ENCODE assay signal across 1 cellular context in the genomic region with DNA sequence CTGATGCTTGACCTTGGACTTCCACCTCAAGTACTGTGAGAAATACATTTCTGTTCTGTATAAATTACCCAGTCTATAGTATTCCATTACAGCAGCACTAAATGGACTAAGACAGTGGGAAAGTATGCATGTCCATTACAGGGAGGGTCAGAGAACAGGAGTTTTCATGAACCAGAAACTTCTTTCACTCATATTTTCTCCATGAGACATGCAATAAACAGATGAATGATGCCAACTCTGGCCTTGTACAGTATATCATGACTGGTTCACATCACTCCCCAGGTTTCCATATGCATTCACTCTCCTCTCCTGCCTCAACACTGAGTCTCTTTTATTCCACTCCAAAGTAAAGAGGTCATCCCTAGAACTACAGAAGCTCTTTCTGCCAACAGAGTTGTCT.
TF ChIP-seq lines count a peak whose summit lies in the region.

No MANE protein-coding gene starts in this region.

TF ChIP-seq in HEK293T, 16 proteins besides CTCF, POLR2A, EP300 and RAD21 (continued from another document):
- TF ChIP-seq L3MBTL2 (conservative IDR thresholded peaks at IDR 0.05) (no peak), HDGF (IDR thresholded peaks at IDR 0.05; ENCODE audit: borderline replicate concordance) (no peak), ARNT (IDR thresholded peaks at IDR 0.05) (no peak), SP1 (IDR thresholded peaks at IDR 0.05) (no peak), FOXM1 (IDR thresholded peaks at IDR 0.05; ENCODE audit: borderline replicate concordance) (no peak), SUZ12 (IDR thresholded peaks at IDR 0.05) (no peak), TARDBP (IDR thresholded peaks at IDR 0.05) (no peak), ZNF384 (IDR thresholded peaks at IDR 0.05) (no peak), BHLHE40 (IDR thresholded peaks at IDR 0.05; ENCODE audit: borderline replicate concordance) (no peak), NFRKB (IDR thresholded peaks at IDR 0.05) (no peak), FOXA1 (IDR thresholded peaks at IDR 0.05) (no peak)
- TF ChIP-seq, protein P1, sequence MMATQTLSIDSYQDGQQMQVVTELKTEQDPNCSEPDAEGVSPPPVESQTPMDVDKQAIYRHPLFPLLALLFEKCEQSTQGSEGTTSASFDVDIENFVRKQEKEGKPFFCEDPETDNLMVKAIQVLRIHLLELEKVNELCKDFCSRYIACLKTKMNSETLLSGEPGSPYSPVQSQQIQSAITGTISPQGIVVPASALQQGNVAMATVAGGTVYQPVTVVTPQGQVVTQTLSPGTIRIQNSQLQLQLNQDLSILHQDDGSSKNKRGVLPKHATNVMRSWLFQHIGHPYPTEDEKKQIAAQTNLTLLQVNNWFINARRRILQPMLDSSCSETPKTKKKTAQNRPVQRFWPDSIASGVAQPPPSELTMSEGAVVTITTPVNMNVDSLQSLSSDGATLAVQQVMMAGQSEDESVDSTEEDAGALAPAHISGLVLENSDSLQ (IDR thresholded peaks at IDR 0.05): no peak
